Comparison of ENCODE assay signal across 10 cellular contexts in genomic region chr5:6525910-6526309, GRCh38.
A peak's percentile ranks its signal among the peaks of the same experiment; 100 is the strongest.
DNase-seq lines count a peak whose midpoint lies in the region; ATAC-seq and TF ChIP-seq lines count a peak whose summit lies in the region.
"Had no signal": no experiment of that assay in that cellular context is flagged by ENCODE, and none has a peak within 500 bp of the region (broad histone marks: within the 10 kb centered on the region; RNA-seq: fewer than 3 reads in every experiment).

No MANE protein-coding gene starts in this region.

- no peak overlapping the region for H3K27ac Mint-ChIP-seq in activated CD4-positive, alpha-beta T cell treated with anti-CD3 and anti-CD28 coated beads for 36 hours
- H3K27ac Mint-ChIP-seq: memory B cell; stimulated activated memory B cell treated with anti-CD40 and anti-IgM and Interleukin-4, amounts not matched to agents 10 μg/mL and 1 μg/mL and 100 μg/mL, for 72 hours had no signal

- H3K36me3 Mint-ChIP-seq in activated CD4-positive, alpha-beta T cell treated with anti-CD3 and anti-CD28 coated beads for 36 hours (ENCODE audit: low read depth), result no peaks in the 10 kb centered on the region
- H3K36me3 Mint-ChIP-seq: memory B cell; stimulated activated memory B cell treated with anti-CD40 and anti-IgM and Interleukin-4, amounts not matched to agents 10 μg/mL and 1 μg/mL and 100 μg/mL, for 72 hours had no signal

- TF ChIP-seq CTCF in dorsolateral prefrontal cortex (IDR thresholded peaks at IDR 0.05 in 54 of 56, conservative IDR thresholded peaks at IDR 0.05 in 2 of 56; ENCODE audit: low read depth in 1 of 56, partially characterized antibody in 56 of 56) (peak in 31 of 56 donors; percentile 10 to 33 (median 21)), psoas muscle (IDR thresholded peaks at IDR 0.05) (peak; percentile 33)

- H3K9me3 ChIP-seq in psoas muscle, result no peaks in the 10 kb centered on the region

- 60 to 71% (median 66%) methylated on average over 9 of the region's 9 CpGs for WGBS in psoas muscle, 3 donors

- H3K4me3 Mint-ChIP-seq in activated CD4-positive, alpha-beta T cell treated with anti-CD3 and anti-CD28 coated beads for 36 hours, result no peak overlapping the region
- H3K4me3 Mint-ChIP-seq: memory B cell; stimulated activated memory B cell treated with anti-CD40 and anti-IgM and Interleukin-4, amounts not matched to agents 10 μg/mL and 1 μg/mL and 100 μg/mL, for 72 hours had no signal

- H3K4me3 ChIP-seq in dorsolateral prefrontal cortex (no peak overlapping the region), psoas muscle (no peak overlapping the region)

- peaks cover 0 to 61% (median 2%) of the 10 kb centered on the region in 45 donors for H3K27me3 ChIP-seq in dorsolateral prefrontal cortex
- H3K27me3 ChIP-seq in psoas muscle (ENCODE audit: insufficient read depth in 3 of 3, low read length in 2 of 3), result peaks cover 0 to 1% (median 0%) of the 10 kb centered on the region in 3 donors

- intact Hi-C loops in dorsolateral prefrontal cortex (cut with DNase I) (no loop called here), psoas muscle (cut with DNase I) (loop anchor here in 1 of 2 donors (5.0 kb wide), 1 partner anchor 74 kb away; no protein-coding TSS in a partner anchor)
- intact Hi-C loops in activated CD4-positive, alpha-beta T cell treated with anti-CD3 and anti-CD28 coated beads for 36 hours (cut with DNase I, micrococcal nuclease), result no loop called here

- CTCF ChIA-PET in activated CD4-positive, alpha-beta T cell treated with anti-CD3 and anti-CD28 coated beads for 36 hours (lab: Charles Lee), result no interaction called here

- H3K27ac ChIP-seq in dorsolateral prefrontal cortex (no peak overlapping the region), psoas muscle (no peak overlapping the region)

- peaks cover 16% of the 10 kb centered on the region for H3K4me1 ChIP-seq in psoas muscle

- H3K4me1 Mint-ChIP-seq in activated CD4-positive, alpha-beta T cell treated with anti-CD3 and anti-CD28 coated beads for 36 hours, result no peaks in the 10 kb centered on the region
- H3K4me1 Mint-ChIP-seq: memory B cell; stimulated activated memory B cell treated with anti-CD40 and anti-IgM and Interleukin-4, amounts not matched to agents 10 μg/mL and 1 μg/mL and 100 μg/mL, for 72 hours had no signal

- H3K36me3 ChIP-seq in psoas muscle (ENCODE audit: insufficient read depth in 1 of 2, low read depth in 1 of 2), result no peaks in the 10 kb centered on the region

- H3K27me3 Mint-ChIP-seq in activated CD4-positive, alpha-beta T cell treated with anti-CD3 and anti-CD28 coated beads for 36 hours, result peaks cover 7% of the 10 kb centered on the region

- peak; percentile 57 for DNase-seq in DMS53 (lab: John Stamatoyannopoulos, UW)
- DNase-seq in DMS53 treated with DMSO at 0.1 percent for 48 hours (lab: John Stamatoyannopoulos, UW; ENCODE audit: unreplicated experiment), result no peak
- peak; percentile 55 for DNase-seq in NCI-H146 treated with DMSO at 0.1 percent for 48 hours (lab: John Stamatoyannopoulos, UW; ENCODE audit: unreplicated experiment)
- DNase-seq in dorsolateral prefrontal cortex, result peak in 1 of 10 donors; percentile 45
- no peak for DNase-seq in psoas muscle
- no peak for DNase-seq in NCI-H2227 treated with DMSO at 0.1 percent for 48 hours (lab: John Stamatoyannopoulos, UW)
- no peak for DNase-seq in Kasumi-1 (lab: John Stamatoyannopoulos, UW)
- DNase-seq in activated CD4-positive, alpha-beta T cell treated with anti-CD3 and anti-CD28 coated beads for 36 hours, result no peak

- peak; percentile 43 to 83 (median 68) for ATAC-seq in psoas muscle
- no peak for ATAC-seq in activated CD4-positive, alpha-beta T cell treated with anti-CD3 and anti-CD28 coated beads for 36 hours
- ATAC-seq: stimulated activated memory B cell treated with anti-CD40 and anti-IgM and Interleukin-4, amounts not matched to agents 10 μg/mL and 1 μg/mL and 100 μg/mL, for 72 hours had no signal

- POLR2A ChIA-PET in activated CD4-positive, alpha-beta T cell treated with anti-CD3 and anti-CD28 coated beads for 36 hours (lab: Charles Lee), result no interaction called here

- no peaks in the 10 kb centered on the region for H3K9me3 Mint-ChIP-seq in activated CD4-positive, alpha-beta T cell treated with anti-CD3 and anti-CD28 coated beads for 36 hours (ENCODE audit: low read depth)
- H3K9me3 Mint-ChIP-seq: memory B cell had no signal

Comparison
In these comparisons a context has a peak if more than half of its experiments do, and no peak if none do; other contexts are left out.
1. DNase-seq: peak in DMS53 (single experiment) and NCI-H146 treated with DMSO at 0.1 percent for 48 hours (single experiment); none in DMS53 treated with DMSO at 0.1 percent for 48 hours (single experiment), psoas muscle (0 of 2), NCI-H2227 treated with DMSO at 0.1 percent for 48 hours (single experiment), Kasumi-1 (0 of 2) and activated CD4-positive, alpha-beta T cell treated with anti-CD3 and anti-CD28 coated beads for 36 hours (single experiment).